Comparison of ENCODE assay signal across 1 cellular context in the genomic region with DNA sequence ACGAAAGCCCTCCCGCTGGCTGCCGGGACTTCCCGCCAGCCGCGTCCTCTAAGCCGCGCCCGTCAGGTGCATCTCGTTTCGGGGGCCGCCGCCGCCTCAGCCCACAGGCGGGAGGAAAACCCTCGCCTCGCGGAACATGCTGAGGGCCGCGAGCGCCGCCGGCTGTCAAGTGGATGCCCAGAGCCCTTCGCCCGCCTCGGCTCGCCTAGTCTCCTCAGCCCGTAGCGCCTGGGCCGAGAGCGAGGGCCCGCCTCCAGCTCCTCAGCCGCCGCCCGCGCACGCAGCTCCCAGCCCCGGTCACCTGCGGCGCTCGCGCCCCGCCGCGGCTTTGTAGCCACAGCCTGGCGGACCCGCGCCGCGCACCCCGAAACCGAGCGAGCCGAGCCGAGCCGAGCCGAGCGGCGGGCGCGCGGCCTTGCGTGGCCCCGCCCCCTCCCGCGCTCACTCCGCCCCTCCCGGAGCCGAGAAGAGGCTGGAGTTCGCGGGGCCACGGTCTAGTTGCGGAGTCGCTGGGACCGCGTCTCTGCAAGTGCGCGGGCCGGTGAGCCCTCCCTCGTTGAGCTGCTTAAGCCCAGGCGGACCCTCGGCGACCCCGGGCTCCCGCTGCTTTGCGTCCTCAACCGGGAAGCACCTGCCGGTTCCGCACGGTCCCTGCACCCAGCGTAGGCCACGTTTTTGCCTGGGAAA.
A peak's percentile ranks its signal among the peaks of the same experiment; 100 is the strongest.
TF ChIP-seq lines count a peak whose summit lies in the region.

A gene (minus strand): TSS at position 382 of the 687 bp plus-strand sequence. CDS start 450 bp downstream, outside the sequence.

TF ChIP-seq in HepG2, 621 proteins besides CTCF, POLR2A, EP300 and RAD21 (continued from another document):
- TF ChIP-seq, protein P1, sequence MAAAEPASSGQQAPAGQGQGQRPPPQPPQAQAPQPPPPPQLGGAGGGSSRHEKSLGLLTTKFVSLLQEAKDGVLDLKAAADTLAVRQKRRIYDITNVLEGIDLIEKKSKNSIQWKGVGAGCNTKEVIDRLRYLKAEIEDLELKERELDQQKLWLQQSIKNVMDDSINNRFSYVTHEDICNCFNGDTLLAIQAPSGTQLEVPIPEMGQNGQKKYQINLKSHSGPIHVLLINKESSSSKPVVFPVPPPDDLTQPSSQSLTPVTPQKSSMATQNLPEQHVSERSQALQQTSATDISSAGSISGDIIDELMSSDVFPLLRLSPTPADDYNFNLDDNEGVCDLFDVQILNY (CRISPR knock-in tag; conservative IDR thresholded peaks at IDR 0.05), result peak; percentile 55; the same call in 1 of the 2 replicates
- TF ChIP-seq, protein P2, sequence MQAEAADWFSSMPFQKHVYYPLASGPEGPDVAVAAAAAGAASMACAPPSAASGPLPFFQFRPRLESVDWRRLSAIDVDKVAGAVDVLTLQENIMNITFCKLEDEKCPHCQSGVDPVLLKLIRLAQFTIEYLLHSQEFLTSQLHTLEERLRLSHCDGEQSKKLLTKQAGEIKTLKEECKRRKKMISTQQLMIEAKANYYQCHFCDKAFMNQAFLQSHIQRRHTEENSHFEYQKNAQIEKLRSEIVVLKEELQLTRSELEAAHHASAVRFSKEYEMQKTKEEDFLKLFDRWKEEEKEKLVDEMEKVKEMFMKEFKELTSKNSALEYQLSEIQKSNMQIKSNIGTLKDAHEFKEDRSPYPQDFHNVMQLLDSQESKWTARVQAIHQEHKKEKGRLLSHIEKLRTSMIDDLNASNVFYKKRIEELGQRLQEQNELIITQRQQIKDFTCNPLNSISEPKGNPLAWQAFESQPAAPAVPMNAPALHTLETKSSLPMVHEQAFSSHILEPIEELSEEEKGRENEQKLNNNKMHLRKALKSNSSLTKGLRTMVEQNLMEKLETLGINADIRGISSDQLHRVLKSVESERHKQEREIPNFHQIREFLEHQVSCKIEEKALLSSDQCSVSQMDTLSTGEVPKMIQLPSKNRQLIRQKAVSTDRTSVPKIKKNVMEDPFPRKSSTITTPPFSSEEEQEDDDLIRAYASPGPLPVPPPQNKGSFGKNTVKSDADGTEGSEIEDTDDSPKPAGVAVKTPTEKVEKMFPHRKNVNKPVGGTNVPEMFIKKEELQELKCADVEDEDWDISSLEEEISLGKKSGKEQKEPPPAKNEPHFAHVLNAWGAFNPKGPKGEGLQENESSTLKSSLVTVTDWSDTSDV (CRISPR knock-in tag; IDR thresholded peaks at IDR 0.05), result 0 out of 2 replicates have a peak, but pooled peaks have one; percentile 32
- TF ChIP-seq PHF21A (CRISPR knock-in tag; IDR thresholded peaks at IDR 0.05) (no peak), SOX6 (IDR thresholded peaks at IDR 0.05) (no peak), SOX6 (CRISPR knock-in tag; IDR thresholded peaks at IDR 0.05) (0 out of 2 replicates have a peak, but pooled peaks have one; percentile 16), ZNF383 (CRISPR knock-in tag; IDR thresholded peaks at IDR 0.05; ENCODE audit: borderline replicate concordance) (0 out of 2 replicates have a peak, but pooled peaks have one; percentile 48), ZMAT3 (CRISPR knock-in tag; conservative IDR thresholded peaks at IDR 0.05) (no peak), ZNF441 (CRISPR knock-in tag; IDR thresholded peaks at IDR 0.05; ENCODE audit: borderline replicate concordance) (peak; percentile 46; the same call in 1 of the 2 replicates), TAF1 (CRISPR knock-in tag; IDR thresholded peaks at IDR 0.05) (0 out of 2 replicates have a peak, but pooled peaks have one; percentile 35), ZNF333 (CRISPR knock-in tag; IDR thresholded peaks at IDR 0.05; ENCODE audit: borderline replicate concordance) (no peak), NAIF1 (CRISPR knock-in tag; IDR thresholded peaks at IDR 0.05; ENCODE audit: borderline replicate concordance) (no peak), GTF2F1 (IDR thresholded peaks at IDR 0.05; ENCODE audit: low read length) (no peak), ZZZ3 (CRISPR knock-in tag; IDR thresholded peaks at IDR 0.05; ENCODE audit: borderline replicate concordance) (no peak)
- TF ChIP-seq, protein P3, sequence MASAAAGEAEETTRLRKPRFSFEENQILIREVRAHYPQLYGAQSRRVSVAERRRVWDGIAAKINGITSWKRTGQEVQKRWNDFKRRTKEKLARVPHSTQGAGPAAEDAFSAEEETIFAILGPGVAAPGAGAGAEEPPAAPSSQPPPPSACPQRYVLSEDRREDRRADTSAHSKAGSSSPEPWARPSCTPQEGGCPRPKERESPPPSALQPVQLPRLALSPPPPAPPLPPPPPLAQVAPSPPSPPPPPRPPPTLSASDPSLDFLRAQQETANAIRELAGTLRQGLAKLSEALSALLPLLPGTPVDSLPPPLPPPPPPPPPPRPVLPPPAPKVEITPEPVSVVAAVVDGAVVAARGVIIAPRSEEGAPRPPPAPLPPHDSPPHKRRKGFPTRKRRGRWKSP (CRISPR knock-in tag; IDR thresholded peaks at IDR 0.05), result peak; percentile 71; the same call in 1 of the 2 replicates
- TF ChIP-seq, protein P4, sequence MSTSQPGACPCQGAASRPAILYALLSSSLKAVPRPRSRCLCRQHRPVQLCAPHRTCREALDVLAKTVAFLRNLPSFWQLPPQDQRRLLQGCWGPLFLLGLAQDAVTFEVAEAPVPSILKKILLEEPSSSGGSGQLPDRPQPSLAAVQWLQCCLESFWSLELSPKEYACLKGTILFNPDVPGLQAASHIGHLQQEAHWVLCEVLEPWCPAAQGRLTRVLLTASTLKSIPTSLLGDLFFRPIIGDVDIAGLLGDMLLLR (CRISPR knock-in tag; IDR thresholded peaks at IDR 0.05), result no peak; the same call in 1 of the 2 replicates
- TF ChIP-seq, protein P5, sequence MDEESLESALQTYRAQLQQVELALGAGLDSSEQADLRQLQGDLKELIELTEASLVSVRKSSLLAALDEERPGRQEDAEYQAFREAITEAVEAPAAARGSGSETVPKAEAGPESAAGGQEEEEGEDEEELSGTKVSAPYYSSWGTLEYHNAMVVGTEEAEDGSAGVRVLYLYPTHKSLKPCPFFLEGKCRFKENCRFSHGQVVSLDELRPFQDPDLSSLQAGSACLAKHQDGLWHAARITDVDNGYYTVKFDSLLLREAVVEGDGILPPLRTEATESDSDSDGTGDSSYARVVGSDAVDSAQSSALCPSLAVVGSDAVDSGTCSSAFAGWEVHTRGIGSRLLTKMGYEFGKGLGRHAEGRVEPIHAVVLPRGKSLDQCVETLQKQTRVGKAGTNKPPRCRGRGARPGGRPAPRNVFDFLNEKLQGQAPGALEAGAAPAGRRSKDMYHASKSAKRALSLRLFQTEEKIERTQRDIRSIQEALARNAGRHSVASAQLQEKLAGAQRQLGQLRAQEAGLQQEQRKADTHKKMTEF (CRISPR knock-in tag; IDR thresholded peaks at IDR 0.05), result no peak; the same call in 1 of the 2 replicates
- TF ChIP-seq, protein P6, sequence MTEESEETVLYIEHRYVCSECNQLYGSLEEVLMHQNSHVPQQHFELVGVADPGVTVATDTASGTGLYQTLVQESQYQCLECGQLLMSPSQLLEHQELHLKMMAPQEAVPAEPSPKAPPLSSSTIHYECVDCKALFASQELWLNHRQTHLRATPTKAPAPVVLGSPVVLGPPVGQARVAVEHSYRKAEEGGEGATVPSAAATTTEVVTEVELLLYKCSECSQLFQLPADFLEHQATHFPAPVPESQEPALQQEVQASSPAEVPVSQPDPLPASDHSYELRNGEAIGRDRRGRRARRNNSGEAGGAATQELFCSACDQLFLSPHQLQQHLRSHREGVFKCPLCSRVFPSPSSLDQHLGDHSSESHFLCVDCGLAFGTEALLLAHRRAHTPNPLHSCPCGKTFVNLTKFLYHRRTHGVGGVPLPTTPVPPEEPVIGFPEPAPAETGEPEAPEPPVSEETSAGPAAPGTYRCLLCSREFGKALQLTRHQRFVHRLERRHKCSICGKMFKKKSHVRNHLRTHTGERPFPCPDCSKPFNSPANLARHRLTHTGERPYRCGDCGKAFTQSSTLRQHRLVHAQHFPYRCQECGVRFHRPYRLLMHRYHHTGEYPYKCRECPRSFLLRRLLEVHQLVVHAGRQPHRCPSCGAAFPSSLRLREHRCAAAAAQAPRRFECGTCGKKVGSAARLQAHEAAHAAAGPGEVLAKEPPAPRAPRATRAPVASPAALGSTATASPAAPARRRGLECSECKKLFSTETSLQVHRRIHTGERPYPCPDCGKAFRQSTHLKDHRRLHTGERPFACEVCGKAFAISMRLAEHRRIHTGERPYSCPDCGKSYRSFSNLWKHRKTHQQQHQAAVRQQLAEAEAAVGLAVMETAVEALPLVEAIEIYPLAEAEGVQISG (CRISPR knock-in tag; IDR thresholded peaks at IDR 0.05), result peak; percentile 72
- TF ChIP-seq, protein P7, sequence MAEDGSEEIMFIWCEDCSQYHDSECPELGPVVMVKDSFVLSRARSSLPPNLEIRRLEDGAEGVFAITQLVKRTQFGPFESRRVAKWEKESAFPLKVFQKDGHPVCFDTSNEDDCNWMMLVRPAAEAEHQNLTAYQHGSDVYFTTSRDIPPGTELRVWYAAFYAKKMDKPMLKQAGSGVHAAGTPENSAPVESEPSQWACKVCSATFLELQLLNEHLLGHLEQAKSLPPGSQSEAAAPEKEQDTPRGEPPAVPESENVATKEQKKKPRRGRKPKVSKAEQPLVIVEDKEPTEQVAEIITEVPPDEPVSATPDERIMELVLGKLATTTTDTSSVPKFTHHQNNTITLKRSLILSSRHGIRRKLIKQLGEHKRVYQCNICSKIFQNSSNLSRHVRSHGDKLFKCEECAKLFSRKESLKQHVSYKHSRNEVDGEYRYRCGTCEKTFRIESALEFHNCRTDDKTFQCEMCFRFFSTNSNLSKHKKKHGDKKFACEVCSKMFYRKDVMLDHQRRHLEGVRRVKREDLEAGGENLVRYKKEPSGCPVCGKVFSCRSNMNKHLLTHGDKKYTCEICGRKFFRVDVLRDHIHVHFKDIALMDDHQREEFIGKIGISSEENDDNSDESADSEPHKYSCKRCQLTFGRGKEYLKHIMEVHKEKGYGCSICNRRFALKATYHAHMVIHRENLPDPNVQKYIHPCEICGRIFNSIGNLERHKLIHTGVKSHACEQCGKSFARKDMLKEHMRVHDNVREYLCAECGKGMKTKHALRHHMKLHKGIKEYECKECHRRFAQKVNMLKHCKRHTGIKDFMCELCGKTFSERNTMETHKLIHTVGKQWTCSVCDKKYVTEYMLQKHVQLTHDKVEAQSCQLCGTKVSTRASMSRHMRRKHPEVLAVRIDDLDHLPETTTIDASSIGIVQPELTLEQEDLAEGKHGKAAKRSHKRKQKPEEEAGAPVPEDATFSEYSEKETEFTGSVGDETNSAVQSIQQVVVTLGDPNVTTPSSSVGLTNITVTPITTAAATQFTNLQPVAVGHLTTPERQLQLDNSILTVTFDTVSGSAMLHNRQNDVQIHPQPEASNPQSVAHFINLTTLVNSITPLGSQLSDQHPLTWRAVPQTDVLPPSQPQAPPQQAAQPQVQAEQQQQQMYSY (CRISPR knock-in tag; IDR thresholded peaks at IDR 0.05), result peak; percentile 22; the same call in 1 of the 2 replicates
